Comparison of ENCODE assay signal across 7 cellular contexts in the genomic region with DNA sequence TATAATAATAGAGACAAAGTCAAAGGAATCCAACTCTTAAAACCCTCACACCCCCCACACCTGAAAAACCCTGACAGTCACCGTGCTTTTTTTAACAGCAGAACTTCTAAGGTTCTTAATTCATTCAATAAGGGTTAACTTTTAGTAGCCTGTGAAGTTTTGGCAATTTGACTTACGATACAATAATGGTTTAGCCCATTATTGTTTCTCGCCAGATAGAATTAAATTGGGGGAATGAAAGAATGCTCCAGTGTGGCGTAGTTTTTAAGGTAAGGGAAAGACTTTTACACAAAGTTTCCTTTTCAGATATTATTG. TPM values are rescaled to one million over a fixed set of nuclear protein-coding genes. Genes with fewer than 3 reads are reported as not detected.
DNase-seq lines count a peak whose midpoint lies in the region; ATAC-seq and TF ChIP-seq lines count a peak whose summit lies in the region.

No MANE protein-coding gene starts in this region.

- CTCF ChIA-PET in HCT116 (lab: Charles Lee), result no interaction called here

- H3K4me1 ChIP-seq in HCT116 (ENCODE audit: control insufficient read depth in 1 of 2, insufficient read depth in 2 of 2, low read length in 2 of 2), result peaks cover 0 to 23% of the 10 kb centered on the region in 2 experiments; a peak in 3 of 4 replicates
- no peaks in the 10 kb centered on the region for H3K4me1 ChIP-seq in hepatocyte (ENCODE audit: insufficient read depth)

- H4K20me1 ChIP-seq in HCT116 (ENCODE audit: insufficient read depth) (no peaks in the 10 kb centered on the region), SU-DHL-6 (ENCODE audit: low read depth, low read length) (no peaks in the 10 kb centered on the region), hepatocyte (ENCODE audit: insufficient read depth, poor library complexity, severe bottlenecking) (no peaks in the 10 kb centered on the region)

- intact Hi-C loops in HCT116 (cut with micrococcal nuclease) (loop anchor here (5.0 kb wide), 2 partner anchors 58 to 138 kb away; partner anchors contain the start of gene STYK1), head of caudate nucleus (cut with DNase I) (loop anchor here (10.0 kb wide), 1 partner anchor 111 kb away; the partner anchor contains the start of gene YBX3)

- peaks cover 10 to 18% of the 10 kb centered on the region in 2 experiments for H3K36me3 ChIP-seq in HCT116 (ENCODE audit: control insufficient read depth in 1 of 2, insufficient read depth in 2 of 2, low read length in 2 of 2)
- no peaks in the 10 kb centered on the region for H3K36me3 ChIP-seq in SU-DHL-6 (ENCODE audit: low read length)
- no peaks in the 10 kb centered on the region for H3K36me3 ChIP-seq in hepatocyte (replicated peaks; ENCODE audit: insufficient read depth, low read depth)

- H3F3A ChIP-seq in SU-DHL-6 (ENCODE audit: insufficient read depth), result no peaks in the 10 kb centered on the region

- no peaks in the 10 kb centered on the region for H3K27me3 ChIP-seq in HCT116 (ENCODE audit: insufficient read depth, low read length)
- H3K27me3 ChIP-seq in SU-DHL-6 (ENCODE audit: low read length), result no peaks in the 10 kb centered on the region
- H3K27me3 ChIP-seq in hepatocyte, result no peaks in the 10 kb centered on the region

- peak overlapping the region; percentile 39 for H2AFZ ChIP-seq in HCT116 (ENCODE audit: low read depth, low read length, poor library complexity, severe bottlenecking)
- peak overlapping the region; percentile 89 for H2AFZ ChIP-seq in SU-DHL-6 (ENCODE audit: low read depth, low read length, severe bottlenecking)
- H2AFZ ChIP-seq in hepatocyte, result peak overlapping the region; percentile 70

- TF ChIP-seq RAD21 in HCT116 (IDR thresholded peaks at IDR 0.05; ENCODE audit: low read depth), result no peak

- H3K9ac ChIP-seq in HCT116 (ENCODE audit: low read length) (peak overlapping the region; percentile 93), SU-DHL-6 (ENCODE audit: low read length) (peak overlapping the region; percentile 81)

- DNase-seq in HCT116 (ENCODE audit: low read depth, low spot score), result no peak
- no peak for DNase-seq in hepatocyte (ENCODE audit: low spot score)
- DNase-seq in stimulated activated naive B cell treated with anti-CD40 and anti-IgM and Interleukin-4, amounts not matched to agents 10 μg/mL and 1 μg/mL and 100 μg/mL, for 72 hours, result no peak
- DNase-seq in NCI-H524 treated with DMSO at 0.1 percent for 48 hours (lab: John Stamatoyannopoulos, UW), result no peak
- DNase-seq in head of caudate nucleus, result no peak

- H3K4me1 Mint-ChIP-seq in stimulated activated naive B cell treated with anti-CD40 and anti-IgM and Interleukin-4, amounts not matched to agents 10 μg/mL and 1 μg/mL and 100 μg/mL, for 72 hours, result peaks cover 15 to 21% of the 10 kb centered on the region in 2 donors

- peaks cover 14 to 16% of the 10 kb centered on the region in 2 donors for H3K36me3 Mint-ChIP-seq in stimulated activated naive B cell treated with anti-CD40 and anti-IgM and Interleukin-4, amounts not matched to agents 10 μg/mL and 1 μg/mL and 100 μg/mL, for 72 hours

- H3K9me2 ChIP-seq in HCT116 (ENCODE audit: insufficient read depth), result no peaks in the 10 kb centered on the region
- no peaks in the 10 kb centered on the region for H3K9me2 ChIP-seq in SU-DHL-6 (replicated peaks; ENCODE audit: insufficient read depth, low read length)
- H3K9me2 ChIP-seq in hepatocyte (replicated peaks; ENCODE audit: insufficient read depth), result no peaks in the 10 kb centered on the region

- peak overlapping the region; percentile 42 for H3K27ac ChIP-seq in HCT116 (ENCODE audit: low read depth, low read length)
- peak overlapping the region; percentile 45; the same call in 1 of the 2 replicates for H3K27ac ChIP-seq in SU-DHL-6 (ENCODE audit: low read depth, low read length)
- peak overlapping the region; percentile 89 for H3K27ac ChIP-seq in hepatocyte

- H3K9me3 ChIP-seq in HCT116 (ENCODE audit: control insufficient read depth in 1 of 2, insufficient read depth in 1 of 2, low read depth in 1 of 2, low read length in 2 of 2) (no peaks in the 10 kb centered on the region), SU-DHL-6 (ENCODE audit: insufficient read depth, low read length) (no peaks in the 10 kb centered on the region), hepatocyte (ENCODE audit: low read depth) (no peaks in the 10 kb centered on the region)

- no peak for TF ChIP-seq POLR2A in HCT116 (IDR thresholded peaks at IDR 0.05; ENCODE audit: borderline replicate concordance, extremely low read depth, insufficient read depth, insufficient read length)

- TF ChIP-seq CTCF in HCT116 (IDR thresholded peaks at IDR 0.05 in 2 of 3, conservative IDR thresholded peaks at IDR 0.05 in 1 of 3; ENCODE audit: borderline replicate concordance in 1 of 3, insufficient read depth in 1 of 3, low read depth in 2 of 3, low read length in 2 of 3), result no peak
- TF ChIP-seq CTCF in SU-DHL-6 (IDR thresholded peaks at IDR 0.05; ENCODE audit: insufficient read depth, low read length, poor library complexity, severe bottlenecking), result no peak
- no peak for TF ChIP-seq CTCF in hepatocyte (IDR thresholded peaks at IDR 0.05; ENCODE audit: poor library complexity)

- H3K27ac Mint-ChIP-seq in stimulated activated naive B cell treated with anti-CD40 and anti-IgM and Interleukin-4, amounts not matched to agents 10 μg/mL and 1 μg/mL and 100 μg/mL, for 72 hours, result peak overlapping the region; percentile 100

- peaks cover 36% of the 10 kb centered on the region for H3K79me2 ChIP-seq in HCT116 (ENCODE audit: insufficient read depth, low read length)
- peaks cover 14% of the 10 kb centered on the region for H3K79me2 ChIP-seq in SU-DHL-6 (ENCODE audit: insufficient read depth, low read length)
- H3K79me2 ChIP-seq in hepatocyte, result peaks cover 21% of the 10 kb centered on the region

- RAD21 ChIA-PET in HCT116 (lab: Charles Lee; ENCODE audit: low non-redundant PET in 1 of 2, low total read pairs in 2 of 2, uncharacterized antibody in 2 of 2, unreplicated experiment in 2 of 2), result no interaction called here

- H3K4me3 Mint-ChIP-seq in stimulated activated naive B cell treated with anti-CD40 and anti-IgM and Interleukin-4, amounts not matched to agents 10 μg/mL and 1 μg/mL and 100 μg/mL, for 72 hours, result peak overlapping the region; percentile 97 to 99

- H3K4me3 ChIP-seq in HCT116 (replicated peaks in 1 of 2; ENCODE audit: low read depth in 1 of 2, low read length in 2 of 2), result peak overlapping the region; percentile 71 to 92
- peak overlapping the region; percentile 85 for H3K4me3 ChIP-seq in SU-DHL-6 (ENCODE audit: insufficient read depth, low read length, poor library complexity, severe bottlenecking)
- peak overlapping the region; percentile 30 for H3K4me3 ChIP-seq in hepatocyte

- ATAC-seq in HCT116 (peak; percentile 26), HG03342 (IDR thresholded peaks at IDR 0.05; ENCODE audit: unreplicated experiment) (no peak)
- ATAC-seq in stimulated activated naive B cell treated with anti-CD40 and anti-IgM and Interleukin-4, amounts not matched to agents 10 μg/mL and 1 μg/mL and 100 μg/mL, for 72 hours (replicated peaks), result peak in 1 of 2 donors; percentile 66

- 42% methylated on average over 4 of the region's 4 CpGs for WGBS in hepatocyte (ENCODE audit: low lambda C conversion rate, missing lambda C conversion rate)

- H3K4me2 ChIP-seq in HCT116 (ENCODE audit: low read length), result peak overlapping the region; percentile 92
- peak overlapping the region; percentile 91 for H3K4me2 ChIP-seq in SU-DHL-6 (ENCODE audit: low read depth, low read length, poor library complexity, severe bottlenecking)
- H3K4me2 ChIP-seq in hepatocyte, result peak overlapping the region; percentile 76

- POLR2A ChIA-PET in HCT116 (lab: Charles Lee), result no interaction called here

- H3K9me3 Mint-ChIP-seq in stimulated activated naive B cell treated with anti-CD40 and anti-IgM and Interleukin-4, amounts not matched to agents 10 μg/mL and 1 μg/mL and 100 μg/mL, for 72 hours, result no peaks in the 10 kb centered on the region

- BruUV-seq in HCT116 (replicated peaks; lab: Mats Ljungman, UMichigan), result no TSS peak

- H3K27me3 Mint-ChIP-seq in stimulated activated naive B cell treated with anti-CD40 and anti-IgM and Interleukin-4, amounts not matched to agents 10 μg/mL and 1 μg/mL and 100 μg/mL, for 72 hours, result peaks cover 0 to 5% of the 10 kb centered on the region in 2 donors

TF ChIP-seq in HCT116, 20 proteins besides CTCF, POLR2A, EP300 and RAD21 (continues in another document):
- TF ChIP-seq ZNF274 (IDR thresholded peaks at IDR 0.05; ENCODE audit: low read depth, low read length), result no peak
- no peak for TF ChIP-seq EZH2 (IDR thresholded peaks at IDR 0.05)
- no peak for TF ChIP-seq EGR1 (IDR thresholded peaks at IDR 0.05; ENCODE audit: low read depth)
- no peak for TF ChIP-seq FOSL1 (IDR thresholded peaks at IDR 0.05; ENCODE audit: low read depth)
- no peak for TF ChIP-seq CBX3 (IDR thresholded peaks at IDR 0.05; ENCODE audit: low read depth)
- no peak for TF ChIP-seq JUND (IDR thresholded peaks at IDR 0.05)
- no peak for TF ChIP-seq POLR2AphosphoS5 (IDR thresholded peaks at IDR 0.05; ENCODE audit: low read depth, low read length)
- TF ChIP-seq EZH2phosphoT487 (IDR thresholded peaks at IDR 0.05; ENCODE audit: borderline replicate concordance), result no peak

RNA-seq across cellular contexts. Expression of gene MAGOHB, which starts 0.6 kb away (rescaled TPM):
- total RNA-seq in HCT116 (2021; ENCODE audit: unreplicated experiment) (55.8 TPM), hepatocyte (21.4 and 23.9 TPM in 2 replicates)
- polyA plus RNA-seq in HCT116 (2012), result 19.1 and 31.8 TPM in 2 replicates
- 39.4 and 40.2 TPM in 2 replicates for polyA plus RNA-seq in hepatocyte

RNA-seq across cellular contexts. Expression of gene STYK1, which starts 59.8 kb away (rescaled TPM):
- total RNA-seq in HCT116 (2021; ENCODE audit: unreplicated experiment) (4.4 TPM), hepatocyte (0.48 and 3.6 TPM in 2 replicates)
- polyA plus RNA-seq in HCT116 (2012), result 3.8 and 4.5 TPM in 2 replicates
- 0.09 and 0.58 TPM in 2 replicates for polyA plus RNA-seq in hepatocyte

Comparison
In these comparisons a context has a peak if more than half of its experiments do, and no peak if none do; other contexts are left out.
1. H2AFZ ChIP-seq: peak in every context shown above with its lines; median percentile 89 in SU-DHL-6; 70 in hepatocyte; 39 in HCT116.
2. H3K4me3 ChIP-seq: peak in every context shown above with its lines; median percentile 85 in SU-DHL-6; 82 in HCT116; 30 in hepatocyte.